ENCODE assay signal across 7 cellular contexts in the genomic region with DNA sequence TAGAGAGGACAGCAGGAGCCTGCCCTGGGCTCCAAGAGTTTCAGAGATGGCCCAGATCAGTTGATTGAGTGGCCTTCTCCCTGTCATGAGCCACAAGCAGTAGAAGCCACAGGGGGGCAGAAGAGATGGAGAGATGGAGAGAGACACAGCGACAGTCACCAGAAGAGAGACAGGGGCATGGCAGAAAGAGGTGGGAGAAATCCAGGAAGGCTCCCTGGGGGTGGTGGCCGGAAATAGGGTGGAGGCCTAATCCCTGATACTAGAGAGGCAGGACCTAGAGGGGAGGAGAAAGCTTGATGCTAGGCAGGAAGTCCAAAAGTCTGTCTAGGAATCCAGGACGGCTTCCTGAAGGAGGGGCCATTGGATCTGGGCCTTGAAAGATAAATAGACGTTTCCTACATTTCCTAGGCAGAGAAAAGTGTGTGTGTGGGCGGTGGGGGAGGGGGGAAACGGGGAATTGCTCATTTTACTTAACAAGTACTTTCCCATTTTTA. TPM values are rescaled to one million over a fixed set of nuclear protein-coding genes. Genes with fewer than 3 reads are reported as not detected.
A peak's percentile ranks its signal among the peaks of the same experiment; 100 is the strongest.
DNase-seq lines count a peak whose midpoint lies in the region; ATAC-seq, FAIRE-seq and TF ChIP-seq lines count a peak whose summit lies in the region.

No MANE protein-coding gene starts in this region.

- no peaks in the 10 kb centered on the region for H3K27me3 Mint-ChIP-seq in activated naive CD8-positive, alpha-beta T cell treated with anti-CD3 and anti-CD28 coated beads, Interleukin-2, amount 50 U/mL, for 24 hours

- 44% methylated on average over 6 of the region's 6 CpGs for whole genome bisulfite sequencing in suprapubic skin

- no peak for FAIRE-seq in GM12892 (lab: Jason Lieb, UNC)

- H2AFZ ChIP-seq in OCI-LY3 (ENCODE audit: low read depth, low read length) = no peak overlapping the region

- no peak overlapping the region for H3K9ac ChIP-seq in OCI-LY3 (ENCODE audit: low read length)

- H3K27ac Mint-ChIP-seq in activated naive CD8-positive, alpha-beta T cell treated with anti-CD3 and anti-CD28 coated beads, Interleukin-2, amount 50 U/mL, for 24 hours = peak overlapping the region; percentile 63

- H3K4me2 ChIP-seq in OCI-LY3 (ENCODE audit: low read length) = no peak overlapping the region

- TF ChIP-seq EP300 in suprapubic skin (IDR thresholded peaks at IDR 0.05) = no peak

- no peak overlapping the region for H3K27ac ChIP-seq in OCI-LY3 (ENCODE audit: low read length)
- H3K27ac ChIP-seq in suprapubic skin = peak overlapping the region; percentile 78

- no peaks in the 10 kb centered on the region for H3K9me3 Mint-ChIP-seq in activated naive CD8-positive, alpha-beta T cell treated with anti-CD3 and anti-CD28 coated beads, Interleukin-2, amount 50 U/mL, for 24 hours

- H3K9me3 ChIP-seq in OCI-LY3 (ENCODE audit: insufficient read depth, low read length) (no peaks in the 10 kb centered on the region), suprapubic skin (no peaks in the 10 kb centered on the region)

- H3K4me3 ChIP-seq in OCI-LY3 (ENCODE audit: low read length) = no peak overlapping the region
- peak overlapping the region; percentile 51 for H3K4me3 ChIP-seq in suprapubic skin

- H3K36me3 ChIP-seq in OCI-LY3 (replicated peaks; ENCODE audit: low read depth, low read length) (no peaks in the 10 kb centered on the region), suprapubic skin (no peaks in the 10 kb centered on the region)

- H3K4me1 Mint-ChIP-seq in activated naive CD8-positive, alpha-beta T cell treated with anti-CD3 and anti-CD28 coated beads, Interleukin-2, amount 50 U/mL, for 24 hours = peaks cover 32% of the 10 kb centered on the region

- no peaks in the 10 kb centered on the region for H4K20me1 ChIP-seq in OCI-LY3 (ENCODE audit: insufficient read depth, low read length)

- H3K27me3 ChIP-seq in OCI-LY3 (ENCODE audit: low read depth, low read length) (no peaks in the 10 kb centered on the region), suprapubic skin (no peaks in the 10 kb centered on the region)

- H3K4me1 ChIP-seq in OCI-LY3 (ENCODE audit: low read length) = peaks cover 46% of the 10 kb centered on the region
- H3K4me1 ChIP-seq in suprapubic skin = peaks cover 63% of the 10 kb centered on the region

- no peaks in the 10 kb centered on the region for H3K79me2 ChIP-seq in OCI-LY3 (ENCODE audit: low read length)

- peak; percentile 44 for DNase-seq in GM12892 (ENCODE audit: insufficient read length)
- DNase-seq in activated naive CD8-positive, alpha-beta T cell treated with anti-CD3 and anti-CD28 coated beads, Interleukin-2, amount 50 U/mL, for 24 hours = peak; percentile 59
- DNase-seq in kidney tubule cell (ENCODE audit: low spot score) = peak; percentile 31
- DNase-seq in suprapubic skin (ENCODE audit: low spot score in 2 of 2) = peak in 1 of 2 donors; percentile 66
- no peak for DNase-seq in COLO668 (lab: John Stamatoyannopoulos, UW; ENCODE audit: unreplicated experiment)

- no peak for ATAC-seq in activated naive CD8-positive, alpha-beta T cell treated with anti-CD3 and anti-CD28 coated beads, Interleukin-2, amount 50 U/mL, for 24 hours
- no peak for ATAC-seq in GM18519 (IDR thresholded peaks at IDR 0.05; ENCODE audit: low FRiP score, unreplicated experiment)

- peaks cover 2% of the 10 kb centered on the region for H3K36me3 Mint-ChIP-seq in activated naive CD8-positive, alpha-beta T cell treated with anti-CD3 and anti-CD28 coated beads, Interleukin-2, amount 50 U/mL, for 24 hours (ENCODE audit: low read depth)

- TF ChIP-seq POLR2A in GM12892 (IDR thresholded peaks at IDR 0.05; ENCODE audit: low read depth, low read length) (no peak), suprapubic skin (IDR thresholded peaks at IDR 0.05) (no peak)

- no peak overlapping the region for H3K4me3 Mint-ChIP-seq in activated naive CD8-positive, alpha-beta T cell treated with anti-CD3 and anti-CD28 coated beads, Interleukin-2, amount 50 U/mL, for 24 hours

- TF ChIP-seq CTCF in OCI-LY3 (IDR thresholded peaks at IDR 0.05; ENCODE audit: low read depth, low read length) (peak; percentile 81), suprapubic skin (IDR thresholded peaks at IDR 0.05) (peak in 1 of 2 donors; percentile 6)

RNA-seq across cellular contexts. Expression of gene TPM4, which starts 9.6 kb away (rescaled TPM):
- polyA plus RNA-seq in GM12892 (2012; ENCODE audit: missing spikeins) = 494 TPM
- total RNA-seq in suprapubic skin = 100 to 1,000 TPM; 195 to 224 (median 205) TPM

RNA-seq across cellular contexts. Expression of gene RAB8A, which starts 45.0 kb away (rescaled TPM):
- 158 TPM for polyA plus RNA-seq in GM12892 (2012; ENCODE audit: missing spikeins)
- total RNA-seq in suprapubic skin = 10 to 100 TPM; 48.9 to 61.9 (median 58.5) TPM
